11 cellular contexts compared by ENCODE assay signal in the genomic region with DNA sequence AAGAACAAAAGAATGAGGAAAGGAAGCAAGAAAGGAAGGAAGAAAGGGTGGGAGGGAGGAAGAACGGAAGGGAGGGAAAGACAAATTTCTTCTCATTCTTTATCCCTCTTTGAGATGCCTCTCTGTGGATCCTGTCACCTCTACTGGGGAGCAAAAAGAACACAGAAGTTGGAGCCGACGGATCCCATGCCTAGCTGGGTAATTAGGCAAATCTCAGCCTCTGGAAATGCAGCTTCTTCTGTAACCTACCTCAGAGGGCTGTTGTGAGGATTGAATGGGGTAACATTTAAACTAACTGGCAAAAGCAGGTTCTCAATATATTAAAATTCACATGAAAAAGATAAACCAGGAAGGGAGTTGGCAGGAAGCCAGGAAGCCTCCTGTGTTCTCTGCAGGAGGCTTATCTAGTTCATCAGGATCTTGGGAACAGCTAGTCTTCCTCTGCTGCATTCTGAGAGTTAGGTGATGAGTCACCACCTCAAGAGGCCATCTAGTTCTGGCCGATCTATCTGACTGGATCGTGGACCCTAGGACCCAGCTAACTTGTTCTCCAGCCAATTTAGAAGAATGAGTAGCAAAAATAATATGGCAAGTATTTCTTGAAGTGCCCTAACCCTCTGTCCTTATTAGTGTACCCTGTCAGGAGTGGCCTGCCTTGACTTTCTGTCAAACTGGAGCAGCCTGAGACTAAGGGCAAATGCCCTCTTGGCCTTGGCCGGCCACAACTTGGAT. TPM values are rescaled to one million over a fixed set of nuclear protein-coding genes. Genes with fewer than 3 reads are reported as not detected.
DNase-seq lines count a peak whose midpoint lies in the region; ATAC-seq and TF ChIP-seq lines count a peak whose summit lies in the region.
"Had no signal": no experiment of that assay in that cellular context is flagged by ENCODE, and none has a peak within 500 bp of the region (broad histone marks: within the 10 kb centered on the region; RNA-seq: fewer than 3 reads in every experiment).

No MANE protein-coding gene starts in this region.

- no peaks in the 10 kb centered on the region for H3K9me3 Mint-ChIP-seq in endodermal cell

- H3K4me2 ChIP-seq in HCT116 (ENCODE audit: low read length): peak overlapping the region; percentile 24; the same call in 1 of the 2 replicates
- H3K4me2 ChIP-seq in trophoblast cell (ENCODE audit: low read length): no peak overlapping the region

- no peak overlapping the region for H2AK5ac ChIP-seq in trophoblast cell (ENCODE audit: low read length)

- TF ChIP-seq CTCF in HCT116 (IDR thresholded peaks at IDR 0.05 in 2 of 3, conservative IDR thresholded peaks at IDR 0.05 in 1 of 3; ENCODE audit: borderline replicate concordance in 1 of 3, insufficient read depth in 1 of 3, low read depth in 2 of 3, low read length in 2 of 3) (no peak), endodermal cell (conservative IDR thresholded peaks at IDR 0.05) (no peak)

- no peaks in the 10 kb centered on the region for H3K9me2 ChIP-seq in HCT116 (ENCODE audit: insufficient read depth)

- no peak overlapping the region for H3K4ac ChIP-seq in trophoblast cell (ENCODE audit: low read depth, low read length)

- H2AFZ ChIP-seq in HCT116 (ENCODE audit: low read depth, low read length, poor library complexity, severe bottlenecking): no peak overlapping the region
- no peak overlapping the region for H2AFZ ChIP-seq in trophoblast cell (ENCODE audit: insufficient read depth, low read length, poor library complexity)

- H3K27me3 Mint-ChIP-seq in endodermal cell (ENCODE audit: insufficient read depth): peaks cover 2% of the 10 kb centered on the region

- H3K27me3 ChIP-seq in HCT116 (ENCODE audit: insufficient read depth, low read length): peaks cover 6% of the 10 kb centered on the region; the same call in 1 of the 2 replicates
- H3K27me3 ChIP-seq in endodermal cell (ENCODE audit: control insufficient read depth, insufficient read depth, low read length, poor library complexity, severe bottlenecking): no peaks in the 10 kb centered on the region
- no peaks in the 10 kb centered on the region for H3K27me3 ChIP-seq in trophoblast cell (ENCODE audit: insufficient read depth, low read length)

- POLR2A ChIA-PET in HCT116 (lab: Charles Lee): interaction anchor here (0.6 kb wide), 1 partner anchor 7 kb away, joined by 3 read pairs; no protein-coding TSS in a partner anchor

- no peaks in the 10 kb centered on the region for H3K36me3 ChIP-seq in HCT116 (ENCODE audit: control insufficient read depth in 1 of 2, insufficient read depth in 2 of 2, low read length in 2 of 2)
- H3K36me3 ChIP-seq in endodermal cell (ENCODE audit: control insufficient read depth, insufficient read depth, low read length): no peaks in the 10 kb centered on the region
- no peaks in the 10 kb centered on the region for H3K36me3 ChIP-seq in trophoblast cell (ENCODE audit: control insufficient read depth in 1 of 2, insufficient read depth in 2 of 2, low read length in 2 of 2)

- intact Hi-C loops in HCT116 (cut with micrococcal nuclease): loop anchor here (10.0 kb wide), 1 partner anchor 195 kb away; no protein-coding TSS in a partner anchor

- H3K36me3 Mint-ChIP-seq in endodermal cell (ENCODE audit: low read depth): no peaks in the 10 kb centered on the region

- ATAC-seq in HCT116: peak; percentile 84
- no peak for ATAC-seq in GM18502 (IDR thresholded peaks at IDR 0.05; ENCODE audit: poor library complexity, unreplicated experiment)

- H3K4me1 ChIP-seq in HCT116 (ENCODE audit: control insufficient read depth in 1 of 2, insufficient read depth in 2 of 2, low read length in 2 of 2) (peaks cover 11 to 15% of the 10 kb centered on the region in 2 experiments), endodermal cell (ENCODE audit: control insufficient read depth, insufficient read depth, low read length) (no peaks in the 10 kb centered on the region), trophoblast cell (ENCODE audit: control insufficient read depth in 1 of 2, insufficient read depth in 2 of 2, low read length in 2 of 2) (peaks cover 5 to 8% of the 10 kb centered on the region in 2 experiments)

- H3K9ac ChIP-seq in HCT116 (ENCODE audit: low read length) (no peak overlapping the region), endodermal cell (ENCODE audit: extremely low read depth, low read length, poor library complexity, severe bottlenecking) (no peak overlapping the region), trophoblast cell (ENCODE audit: low read length) (no peak overlapping the region)

- no peak overlapping the region for H3K14ac ChIP-seq in trophoblast cell (ENCODE audit: low read length)

- peaks cover 5% of the 10 kb centered on the region for H3K4me1 Mint-ChIP-seq in endodermal cell

- RAD21 ChIA-PET in HCT116 (lab: Charles Lee; ENCODE audit: low non-redundant PET in 1 of 2, low total read pairs in 2 of 2, uncharacterized antibody in 2 of 2, unreplicated experiment in 2 of 2): no interaction called here

- no peak overlapping the region for H3K4me3 Mint-ChIP-seq in endodermal cell

- H2BK5ac ChIP-seq in trophoblast cell (ENCODE audit: low read depth, low read length, poor library complexity): peak overlapping the region; percentile 9

- H4K8ac ChIP-seq in trophoblast cell (ENCODE audit: low read depth, low read length): peak overlapping the region; percentile 43

- H3K27ac ChIP-seq in HCT116 (ENCODE audit: low read depth, low read length): no peak overlapping the region
- H3K27ac ChIP-seq in endodermal cell (ENCODE audit: low read depth, low read length): no peak overlapping the region
- H3K27ac ChIP-seq in trophoblast cell (ENCODE audit: low read depth, low read length): no peak overlapping the region
- H3K27ac ChIP-seq: coronary artery had no signal

- no peak for TF ChIP-seq POLR2A in HCT116 (IDR thresholded peaks at IDR 0.05; ENCODE audit: borderline replicate concordance, extremely low read depth, insufficient read depth, insufficient read length)

- no peak overlapping the region for H3K18ac ChIP-seq in trophoblast cell (ENCODE audit: low read length)

- TF ChIP-seq RAD21 in HCT116 (IDR thresholded peaks at IDR 0.05; ENCODE audit: low read depth): no peak

- H2BK120ac ChIP-seq in trophoblast cell (ENCODE audit: insufficient read depth, low read length, poor library complexity): peak overlapping the region; percentile 24

- no peaks in the 10 kb centered on the region for H3K9me3 ChIP-seq in HCT116 (ENCODE audit: control insufficient read depth in 1 of 2, insufficient read depth in 1 of 2, low read depth in 1 of 2, low read length in 2 of 2)
- H3K9me3 ChIP-seq in endodermal cell (ENCODE audit: control insufficient read depth, low read length): no peaks in the 10 kb centered on the region
- no peaks in the 10 kb centered on the region for H3K9me3 ChIP-seq in trophoblast cell (ENCODE audit: insufficient read depth, low read depth, low read length)

- H3K79me2 ChIP-seq in HCT116 (ENCODE audit: insufficient read depth, low read length) (no peaks in the 10 kb centered on the region), trophoblast cell (ENCODE audit: control insufficient read depth, insufficient read depth, low read length, poor library complexity) (no peaks in the 10 kb centered on the region)

- H3K27ac Mint-ChIP-seq in endodermal cell: no peak overlapping the region

- no peak overlapping the region for H3K23ac ChIP-seq in trophoblast cell (ENCODE audit: low read length)

- H3K4me3 ChIP-seq in HCT116 (replicated peaks in 1 of 2; ENCODE audit: low read depth in 1 of 2, low read length in 2 of 2): no peak overlapping the region
- H3K4me3 ChIP-seq in endodermal cell (ENCODE audit: low read length): no peak overlapping the region
- H3K4me3 ChIP-seq in trophoblast cell (ENCODE audit: low read depth, low read length): no peak overlapping the region
- H3K4me3 ChIP-seq: coronary artery had no signal

- no TSS peak for BruUV-seq in HCT116 (replicated peaks; lab: Mats Ljungman, UMichigan)

- CTCF ChIA-PET in HCT116 (lab: Charles Lee): interaction anchor here (1.2 to 1.3 kb wide), 2 partner anchors 40 to 312 kb away, joined by 3 read pairs; no protein-coding TSS in a partner anchor

- DNase-seq in HCT116 (ENCODE audit: low read depth, low spot score) (peak; percentile 39), NCI-H345 (lab: John Stamatoyannopoulos, UW) (peak; percentile 9), endodermal cell (peak; percentile 55), trophoblast cell (peak; percentile 47 to 60), cerebellar nuclear complex (lab: John Stamatoyannopoulos, UW) (no peak)
- DNase-seq in stimulated activated CD4-positive, alpha-beta T cell treated with anti-CD3 and anti-CD28 coated beads, Interleukin-1b, Interleukin-23, amount 100 ng/mL, for 48 hours: no peak
- DNase-seq: activated CD4-positive, alpha-beta T cell treated with anti-CD3 and anti-CD28 coated beads for 1 hour; MV-4-11 had no signal

- WGBS in endodermal cell (ENCODE audit: insufficient coverage in 1 of 2, insufficient read length in 1 of 2), 2 experiments: 72 to 79% methylated on average over 3 to 6 of the region's 6 CpGs
- no CpG with 5 or more reads among the region's 6 CpGs for WGBS in trophoblast cell (ENCODE audit: extremely low coverage, insufficient coverage, insufficient read length)

- peak overlapping the region; percentile 28 for H4K91ac ChIP-seq in trophoblast cell (ENCODE audit: low read depth, low read length)

- H2BK12ac ChIP-seq in trophoblast cell (ENCODE audit: low read length): no peak overlapping the region

- no peak overlapping the region for H4K12ac ChIP-seq in trophoblast cell (ENCODE audit: low read depth, low read length)

- H3K79me1 ChIP-seq in trophoblast cell (ENCODE audit: low read length): no peaks in the 10 kb centered on the region

- no peaks in the 10 kb centered on the region for H4K20me1 ChIP-seq in HCT116 (ENCODE audit: insufficient read depth)

TF ChIP-seq in HCT116, 20 proteins besides CTCF, POLR2A, EP300 and RAD21 (continues in another document):
- TF ChIP-seq, protein P1, sequence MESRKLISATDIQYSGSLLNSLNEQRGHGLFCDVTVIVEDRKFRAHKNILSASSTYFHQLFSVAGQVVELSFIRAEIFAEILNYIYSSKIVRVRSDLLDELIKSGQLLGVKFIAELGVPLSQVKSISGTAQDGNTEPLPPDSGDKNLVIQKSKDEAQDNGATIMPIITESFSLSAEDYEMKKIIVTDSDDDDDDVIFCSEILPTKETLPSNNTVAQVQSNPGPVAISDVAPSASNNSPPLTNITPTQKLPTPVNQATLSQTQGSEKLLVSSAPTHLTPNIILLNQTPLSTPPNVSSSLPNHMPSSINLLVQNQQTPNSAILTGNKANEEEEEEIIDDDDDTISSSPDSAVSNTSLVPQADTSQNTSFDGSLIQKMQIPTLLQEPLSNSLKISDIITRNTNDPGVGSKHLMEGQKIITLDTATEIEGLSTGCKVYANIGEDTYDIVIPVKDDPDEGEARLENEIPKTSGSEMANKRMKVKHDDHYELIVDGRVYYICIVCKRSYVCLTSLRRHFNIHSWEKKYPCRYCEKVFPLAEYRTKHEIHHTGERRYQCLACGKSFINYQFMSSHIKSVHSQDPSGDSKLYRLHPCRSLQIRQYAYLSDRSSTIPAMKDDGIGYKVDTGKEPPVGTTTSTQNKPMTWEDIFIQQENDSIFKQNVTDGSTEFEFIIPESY (IDR thresholded peaks at IDR 0.05; ENCODE audit: extremely low read depth, insufficient replicate concordance, low read length): no peak
- TF ChIP-seq EZH2 (IDR thresholded peaks at IDR 0.05): no peak

RNA-seq across cellular contexts. Expression of a gene that starts 15.2 kb away (rescaled TPM):
- total RNA-seq in HCT116 (2021; ENCODE audit: unreplicated experiment) (0.15 TPM), endodermal cell (not detected)
- polyA plus RNA-seq in HCT116 (2012): not detected in 2 replicates
- polyA plus RNA-seq in endodermal cell (2013, experiment 1 of 2): not detected
- polyA plus RNA-seq in endodermal cell (2013, experiment 2 of 2): not detected
- polyA plus RNA-seq in trophoblast cell (2013): 0.07 and 0.12 TPM in 2 replicates
- total RNA-seq: mononuclear cell had no signal

Comparison
In these comparisons a context has a peak if more than half of its experiments do, and no peak if none do; other contexts are left out.
1. DNase-seq: peak in HCT116 (single experiment), NCI-H345 (single experiment), endodermal cell (single experiment) and trophoblast cell (2 of 2); none in stimulated activated CD4-positive, alpha-beta T cell treated with anti-CD3 and anti-CD28 coated beads, Interleukin-1b, Interleukin-23, amount 100 ng/mL, for 48 hours (single experiment) and cerebellar nuclear complex (0 of 2).